24 cellular contexts compared by ENCODE assay signal in genomic region chr4:25100156-25100555, GRCh38.
A peak's percentile ranks its signal among the peaks of the same experiment; 100 is the strongest.
DNase-seq lines count a peak whose midpoint lies in the region; ATAC-seq and TF ChIP-seq lines count a peak whose summit lies in the region.
"Had no signal": no experiment of that assay in that cellular context is flagged by ENCODE, and none has a peak within 500 bp of the region (broad histone marks: within the 10 kb centered on the region; RNA-seq: fewer than 3 reads in every experiment).

No MANE protein-coding gene starts in this region.

- no peaks in the 10 kb centered on the region for H3K36me3 ChIP-seq in parathyroid adenoma (ENCODE audit: control insufficient read depth, insufficient read depth, low read length)
- H3K36me3 ChIP-seq: gastroesophageal sphincter, prostate gland, thoracic aorta had no signal

- no peaks in the 10 kb centered on the region for H3K4me1 Mint-ChIP-seq in stimulated activated effector memory CD8-positive, alpha-beta T cell treated with anti-CD3 and anti-CD28 coated beads, Interleukin-12 subunit alpha, Interleukin-12 subunit beta, amount 100 ng/mL, for 72 hours
- H3K4me1 Mint-ChIP-seq in activated CD4-positive, alpha-beta T cell treated with anti-CD3 and anti-CD28 coated beads, Interleukin-2, amount 10 ng/mL, durations not matched to agents 7 days and 5 days = peaks cover 4% of the 10 kb centered on the region

- peaks cover 4% of the 10 kb centered on the region for H3K9me3 Mint-ChIP-seq in stimulated activated effector memory CD8-positive, alpha-beta T cell treated with anti-CD3 and anti-CD28 coated beads, Interleukin-12 subunit alpha, Interleukin-12 subunit beta, amount 100 ng/mL, for 72 hours
- peaks cover 5% of the 10 kb centered on the region for H3K9me3 Mint-ChIP-seq in activated CD4-positive, alpha-beta T cell treated with anti-CD3 and anti-CD28 coated beads, Interleukin-2, amount 10 ng/mL, durations not matched to agents 7 days and 5 days
- H3K9me3 Mint-ChIP-seq: natural killer cell treated with Interleukin-12 subunit alpha and Interleukin-12 subunit beta and Interleukin-15 and Interleukin-18, amount 100 ng/mL, for 72 hours had no signal

- H3K9me3 ChIP-seq in parathyroid adenoma (ENCODE audit: control insufficient read depth, low read length) = no peaks in the 10 kb centered on the region
- H3K9me3 ChIP-seq: body of pancreas, gastroesophageal sphincter, prostate gland, thoracic aorta had no signal

- DNase-seq in NCI-H2196 (lab: John Stamatoyannopoulos, UW; ENCODE audit: unreplicated experiment) (peak; percentile 28), islet precursor cell (peak; percentile 32)
- DNase-seq in stimulated activated effector memory CD8-positive, alpha-beta T cell treated with anti-CD3 and anti-CD28 coated beads, Interleukin-12 subunit alpha, Interleukin-12 subunit beta, amount 100 ng/mL, for 72 hours (ENCODE audit: low spot score in 2 of 2) = no peak
- no peak for DNase-seq in activated CD4-positive, alpha-beta T cell treated with anti-CD3 and anti-CD28 coated beads, Interleukin-2, amount 10 ng/mL, durations not matched to agents 7 days and 5 days
- DNase-seq: activated effector memory CD4-positive, alpha-beta T cell treated with Interleukin-2 at 50 U/mL for 16 hours; effector memory CD8-positive, alpha-beta T cell; GDM1; mesendoderm; MM.1S; NCI-H2227 treated with DMSO at 0.1 percent for 48 hours; PC-9; stimulated activated naive CD4-positive, alpha-beta T cell had no signal

- TF ChIP-seq CTCF in VCaP (conservative IDR thresholded peaks at IDR 0.05) (no peak), parathyroid adenoma (IDR thresholded peaks at IDR 0.05) (no peak)

- no peaks in the 10 kb centered on the region for H3K79me2 ChIP-seq in parathyroid adenoma

- H2AFZ ChIP-seq in parathyroid adenoma = no peak overlapping the region
- H2AFZ ChIP-seq: PC-9 had no signal

- H3K4me2 ChIP-seq in parathyroid adenoma (ENCODE audit: low read length) = no peak overlapping the region
- H3K4me2 ChIP-seq: PC-9 had no signal

- peak overlapping the region; percentile 46 for H3K27ac ChIP-seq in VCaP
- peak overlapping the region; percentile 82 for H3K27ac ChIP-seq in parathyroid adenoma
- H3K27ac ChIP-seq: body of pancreas, gastroesophageal sphincter, PC-9, prostate gland, thoracic aorta had no signal

- no peak overlapping the region for H3K4me3 ChIP-seq in parathyroid adenoma (ENCODE audit: low read depth, low read length)
- H3K4me3 ChIP-seq: body of pancreas, gastroesophageal sphincter, PC-9, prostate gland, thoracic aorta had no signal

- no peak overlapping the region for H3K27ac Mint-ChIP-seq in stimulated activated effector memory CD8-positive, alpha-beta T cell treated with anti-CD3 and anti-CD28 coated beads, Interleukin-12 subunit alpha, Interleukin-12 subunit beta, amount 100 ng/mL, for 72 hours
- no peak overlapping the region for H3K27ac Mint-ChIP-seq in activated CD4-positive, alpha-beta T cell treated with anti-CD3 and anti-CD28 coated beads, Interleukin-2, amount 10 ng/mL, durations not matched to agents 7 days and 5 days
- H3K27ac Mint-ChIP-seq: CD8-positive, alpha-beta T cell; effector memory CD8-positive, alpha-beta T cell; natural killer cell treated with Interleukin-12 subunit alpha and Interleukin-12 subunit beta and Interleukin-15 and Interleukin-18, amount 100 ng/mL, for 72 hours; T-helper 1 cell treated with Interleukin-12 subunit alpha and Interleukin-12 subunit beta and Interleukin-4 antibody, amounts not matched to agents 30 μg/mL and 1 μg/mL, for 36 hours had no signal

- H3K36me3 Mint-ChIP-seq in stimulated activated effector memory CD8-positive, alpha-beta T cell treated with anti-CD3 and anti-CD28 coated beads, Interleukin-12 subunit alpha, Interleukin-12 subunit beta, amount 100 ng/mL, for 72 hours = peaks cover 7% of the 10 kb centered on the region
- H3K36me3 Mint-ChIP-seq in activated CD4-positive, alpha-beta T cell treated with anti-CD3 and anti-CD28 coated beads, Interleukin-2, amount 10 ng/mL, durations not matched to agents 7 days and 5 days (ENCODE audit: low read depth) = peaks cover 3% of the 10 kb centered on the region
- H3K36me3 Mint-ChIP-seq: CD8-positive, alpha-beta T cell had no signal

- H3K4me1 ChIP-seq in parathyroid adenoma = peaks cover 32% of the 10 kb centered on the region
- H3K4me1 ChIP-seq: body of pancreas, prostate gland had no signal

- no peak overlapping the region for H3K4me3 Mint-ChIP-seq in stimulated activated effector memory CD8-positive, alpha-beta T cell treated with anti-CD3 and anti-CD28 coated beads, Interleukin-12 subunit alpha, Interleukin-12 subunit beta, amount 100 ng/mL, for 72 hours
- H3K4me3 Mint-ChIP-seq in activated CD4-positive, alpha-beta T cell treated with anti-CD3 and anti-CD28 coated beads, Interleukin-2, amount 10 ng/mL, durations not matched to agents 7 days and 5 days = no peak overlapping the region
- H3K4me3 Mint-ChIP-seq: CD8-positive, alpha-beta T cell; effector memory CD8-positive, alpha-beta T cell; natural killer cell treated with Interleukin-12 subunit alpha and Interleukin-12 subunit beta and Interleukin-15 and Interleukin-18, amount 100 ng/mL, for 72 hours; T-helper 1 cell treated with Interleukin-12 subunit alpha and Interleukin-12 subunit beta and Interleukin-4 antibody, amounts not matched to agents 30 μg/mL and 1 μg/mL, for 36 hours had no signal

- CTCF ChIA-PET in activated CD4-positive, alpha-beta T cell treated with anti-CD3 and anti-CD28 coated beads, Interleukin-2, amount 10 ng/mL, durations not matched to agents 7 days and 5 days (lab: Charles Lee) = no interaction called here

- no peak for ATAC-seq in GM21529 (IDR thresholded peaks at IDR 0.05; ENCODE audit: unreplicated experiment)
- ATAC-seq in GM19452 (IDR thresholded peaks at IDR 0.05; ENCODE audit: unreplicated experiment) = no peak
- no peak for ATAC-seq in stimulated activated effector memory CD8-positive, alpha-beta T cell treated with anti-CD3 and anti-CD28 coated beads, Interleukin-12 subunit alpha, Interleukin-12 subunit beta, amount 100 ng/mL, for 72 hours
- ATAC-seq: CD8-positive, alpha-beta T cell; effector memory CD8-positive, alpha-beta T cell; HCT116; natural killer cell treated with Interleukin-12 subunit alpha and Interleukin-12 subunit beta and Interleukin-15 and Interleukin-18, amount 100 ng/mL, for 72 hours had no signal

- no peaks in the 10 kb centered on the region for H3K27me3 ChIP-seq in parathyroid adenoma (ENCODE audit: control insufficient read depth, insufficient read depth, low read length)
- H3K27me3 ChIP-seq: body of pancreas, gastroesophageal sphincter had no signal

- peaks cover 1% of the 10 kb centered on the region for H3K27me3 Mint-ChIP-seq in activated CD4-positive, alpha-beta T cell treated with anti-CD3 and anti-CD28 coated beads, Interleukin-2, amount 10 ng/mL, durations not matched to agents 7 days and 5 days

- H3K9ac ChIP-seq in parathyroid adenoma = no peak overlapping the region

- POLR2A ChIA-PET in activated CD4-positive, alpha-beta T cell treated with anti-CD3 and anti-CD28 coated beads, Interleukin-2, amount 10 ng/mL, durations not matched to agents 7 days and 5 days (lab: Charles Lee) = no interaction called here

Comparison
In these comparisons a context has a peak if more than half of its experiments do, and no peak if none do; other contexts are left out.
1. DNase-seq: peak in NCI-H2196 (single experiment) and islet precursor cell (single experiment); none in stimulated activated effector memory CD8-positive, alpha-beta T cell treated with anti-CD3 and anti-CD28 coated beads, Interleukin-12 subunit alpha, Interleukin-12 subunit beta, amount 100 ng/mL, for 72 hours (0 of 2) and activated CD4-positive, alpha-beta T cell treated with anti-CD3 and anti-CD28 coated beads, Interleukin-2, amount 10 ng/mL, durations not matched to agents 7 days and 5 days (single experiment).